1 cellular context compared by ENCODE assay signal in genomic region chr17:39742856-39743436, GRCh38.
TF ChIP-seq lines count a peak whose summit lies in the region.

No MANE protein-coding gene starts in this region.

TF ChIP-seq in WTC11, 78 proteins besides CTCF, POLR2A, EP300 and RAD21:
- no peak for TF ChIP-seq ELF4 (CRISPR knock-in tag; IDR thresholded peaks at IDR 0.05; ENCODE audit: low read depth)
- no peak for TF ChIP-seq ZBTB43 (CRISPR knock-in tag; IDR thresholded peaks at IDR 0.05)
- TF ChIP-seq JAZF1 (CRISPR knock-in tag; IDR thresholded peaks at IDR 0.05): no peak
- no peak for TF ChIP-seq ERG (CRISPR knock-in tag; IDR thresholded peaks at IDR 0.05)
- TF ChIP-seq USF2 (CRISPR knock-in tag; IDR thresholded peaks at IDR 0.05): no peak
- TF ChIP-seq OVOL2 (CRISPR knock-in tag; IDR thresholded peaks at IDR 0.05; ENCODE audit: borderline replicate concordance): no peak
- TF ChIP-seq, protein P1, sequence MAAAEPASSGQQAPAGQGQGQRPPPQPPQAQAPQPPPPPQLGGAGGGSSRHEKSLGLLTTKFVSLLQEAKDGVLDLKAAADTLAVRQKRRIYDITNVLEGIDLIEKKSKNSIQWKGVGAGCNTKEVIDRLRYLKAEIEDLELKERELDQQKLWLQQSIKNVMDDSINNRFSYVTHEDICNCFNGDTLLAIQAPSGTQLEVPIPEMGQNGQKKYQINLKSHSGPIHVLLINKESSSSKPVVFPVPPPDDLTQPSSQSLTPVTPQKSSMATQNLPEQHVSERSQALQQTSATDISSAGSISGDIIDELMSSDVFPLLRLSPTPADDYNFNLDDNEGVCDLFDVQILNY (CRISPR knock-in tag; IDR thresholded peaks at IDR 0.05): no peak
- no peak for TF ChIP-seq ZNF219 (CRISPR knock-in tag; IDR thresholded peaks at IDR 0.05; ENCODE audit: borderline replicate concordance)
- no peak for TF ChIP-seq MAX (CRISPR knock-in tag; IDR thresholded peaks at IDR 0.05)
- TF ChIP-seq, protein P2, sequence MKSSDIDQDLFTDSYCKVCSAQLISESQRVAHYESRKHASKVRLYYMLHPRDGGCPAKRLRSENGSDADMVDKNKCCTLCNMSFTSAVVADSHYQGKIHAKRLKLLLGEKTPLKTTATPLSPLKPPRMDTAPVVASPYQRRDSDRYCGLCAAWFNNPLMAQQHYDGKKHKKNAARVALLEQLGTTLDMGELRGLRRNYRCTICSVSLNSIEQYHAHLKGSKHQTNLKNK (CRISPR knock-in tag; IDR thresholded peaks at IDR 0.05): no peak
- no peak for TF ChIP-seq TCF7 (CRISPR knock-in tag; IDR thresholded peaks at IDR 0.05; ENCODE audit: low read depth)
- TF ChIP-seq, protein P3, sequence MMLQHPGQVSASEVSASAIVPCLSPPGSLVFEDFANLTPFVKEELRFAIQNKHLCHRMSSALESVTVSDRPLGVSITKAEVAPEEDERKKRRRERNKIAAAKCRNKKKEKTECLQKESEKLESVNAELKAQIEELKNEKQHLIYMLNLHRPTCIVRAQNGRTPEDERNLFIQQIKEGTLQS (CRISPR knock-in tag; conservative IDR thresholded peaks at IDR 0.05): no peak
- no peak for TF ChIP-seq ZNF121 (CRISPR knock-in tag; IDR thresholded peaks at IDR 0.05)
- TF ChIP-seq ZSCAN18 (CRISPR knock-in tag; IDR thresholded peaks at IDR 0.05): no peak
- TF ChIP-seq CREM (CRISPR knock-in tag; IDR thresholded peaks at IDR 0.05): no peak
TF ChIP-seq in WTC11: peak in this region for 0.
